9 cellular contexts compared by ENCODE assay signal in genomic region chr7:44131173-44132009, GRCh38. TPM values are rescaled to one million over a fixed set of nuclear protein-coding genes. Genes with fewer than 3 reads are reported as not detected.
A peak's percentile ranks its signal among the peaks of the same experiment; 100 is the strongest.
DNase-seq lines count a peak whose midpoint lies in the region; ATAC-seq lines count a peak whose summit lies in the region.
"Had no signal": no experiment of that assay in that cellular context is flagged by ENCODE, and none has a peak within 500 bp of the region (broad histone marks: within the 10 kb centered on the region; RNA-seq: fewer than 3 reads in every experiment).

No MANE protein-coding gene starts in this region.

- H3K27ac ChIP-seq in mesenchymal stem cell (ENCODE audit: low read length, poor library complexity, severe bottlenecking) (no peak overlapping the region), substantia nigra (ENCODE audit: low read depth, low read length, poor library complexity, severe bottlenecking) (no peak overlapping the region)

- peaks cover 0 to 3% of the 10 kb centered on the region in 2 experiments for H3K27me3 ChIP-seq in mesenchymal stem cell (ENCODE audit: control insufficient read depth in 1 of 2, insufficient read depth in 1 of 2, low read length in 2 of 2)

- peak overlapping the region in 1 of 2 experiments; percentile 75 for H3K18ac ChIP-seq in mesenchymal stem cell (ENCODE audit: low read depth in 1 of 2, low read length in 2 of 2)

- H2AFZ ChIP-seq in mesenchymal stem cell (ENCODE audit: low read depth, low read length), result no peak overlapping the region

- DNase-seq in ELF-1 (ENCODE audit: low read depth, low spot score) (peak; percentile 84), M059J (ENCODE audit: low read depth) (peak; percentile 50), mesenchymal stem cell (peak; percentile 12), retina (no peak), DMS114 treated with DMSO at 0.1 percent for 48 hours (lab: John Stamatoyannopoulos, UW; ENCODE audit: unreplicated experiment) (no peak), substantia nigra (lab: John Stamatoyannopoulos, UW) (no peak)
- DNase-seq in activated naive CD8-positive, alpha-beta T cell treated with anti-CD3 and anti-CD28 coated beads, Interleukin-2, amount 50 U/mL, for 24 hours, result no peak
- DNase-seq: T-cell had no signal

- H3K4ac ChIP-seq in mesenchymal stem cell (ENCODE audit: low read depth in 1 of 2, low read length in 2 of 2), result no peak overlapping the region

- no peaks in the 10 kb centered on the region for H3K36me3 ChIP-seq in mesenchymal stem cell (ENCODE audit: control insufficient read depth in 1 of 2, insufficient read depth in 2 of 2, low read depth in 1 of 2, low read length in 2 of 2)

- H3K27me3 Mint-ChIP-seq in activated naive CD8-positive, alpha-beta T cell treated with anti-CD3 and anti-CD28 coated beads, Interleukin-2, amount 50 U/mL, for 24 hours, result no peaks in the 10 kb centered on the region
- H3K27me3 Mint-ChIP-seq: T-cell had no signal

- H4K91ac ChIP-seq in mesenchymal stem cell (ENCODE audit: low read length), result peak overlapping the region; percentile 84

- peak; percentile 30 for ATAC-seq in activated naive CD8-positive, alpha-beta T cell treated with anti-CD3 and anti-CD28 coated beads, Interleukin-2, amount 50 U/mL, for 24 hours
- no peak for ATAC-seq in HG03342 (IDR thresholded peaks at IDR 0.05; ENCODE audit: unreplicated experiment)
- ATAC-seq: T-cell had no signal

- H2AK5ac ChIP-seq in mesenchymal stem cell (ENCODE audit: low read length, severe bottlenecking), result peak overlapping the region; percentile 83

- H3K9ac ChIP-seq in mesenchymal stem cell (ENCODE audit: low read length), result no peak overlapping the region

- H2BK120ac ChIP-seq in mesenchymal stem cell (ENCODE audit: low read depth, low read length), result no peak overlapping the region

- WGBS in mesenchymal stem cell, result 79% methylated on average over 10 of the region's 12 CpGs

- no peak overlapping the region for H3K4me2 ChIP-seq in mesenchymal stem cell (ENCODE audit: low read length, poor library complexity, severe bottlenecking)

- no peaks in the 10 kb centered on the region for H3K4me1 Mint-ChIP-seq in activated naive CD8-positive, alpha-beta T cell treated with anti-CD3 and anti-CD28 coated beads, Interleukin-2, amount 50 U/mL, for 24 hours

- H3K23ac ChIP-seq in mesenchymal stem cell (ENCODE audit: low read length in 2 of 2), result no peak overlapping the region

- H3K9me3 ChIP-seq in mesenchymal stem cell (ENCODE audit: control insufficient read depth, low read length), result peaks cover 8% of the 10 kb centered on the region

- H3K14ac ChIP-seq in mesenchymal stem cell (ENCODE audit: low read length in 2 of 2), result no peak overlapping the region

- H3K9me3 Mint-ChIP-seq in activated naive CD8-positive, alpha-beta T cell treated with anti-CD3 and anti-CD28 coated beads, Interleukin-2, amount 50 U/mL, for 24 hours, result no peaks in the 10 kb centered on the region
- H3K9me3 Mint-ChIP-seq: T-cell had no signal

- no peaks in the 10 kb centered on the region for H3K79me1 ChIP-seq in mesenchymal stem cell (replicated peaks; ENCODE audit: low read length, poor library complexity, severe bottlenecking)

- no peak overlapping the region for H3K4me3 Mint-ChIP-seq in activated naive CD8-positive, alpha-beta T cell treated with anti-CD3 and anti-CD28 coated beads, Interleukin-2, amount 50 U/mL, for 24 hours
- H3K4me3 Mint-ChIP-seq: T-cell had no signal

- H3K4me3 ChIP-seq in mesenchymal stem cell (ENCODE audit: insufficient read depth in 1 of 2, low read depth in 1 of 2, low read length in 2 of 2), result no peak overlapping the region

- H3K4me1 ChIP-seq in mesenchymal stem cell (ENCODE audit: control insufficient read depth, insufficient read depth, low read depth, low read length), result peaks cover 16% of the 10 kb centered on the region

- no peak overlapping the region for H3K27ac Mint-ChIP-seq in activated naive CD8-positive, alpha-beta T cell treated with anti-CD3 and anti-CD28 coated beads, Interleukin-2, amount 50 U/mL, for 24 hours
- H3K27ac Mint-ChIP-seq: T-cell had no signal

- H2BK15ac ChIP-seq in mesenchymal stem cell (ENCODE audit: low read depth, poor library complexity, severe bottlenecking), result no peak overlapping the region

- H2BK12ac ChIP-seq in mesenchymal stem cell (ENCODE audit: low read length in 2 of 2), result peak overlapping the region; percentile 7 to 25

- no peak overlapping the region for H2BK5ac ChIP-seq in mesenchymal stem cell (ENCODE audit: low read depth, low read length, poor library complexity, severe bottlenecking)

- H3K36me3 Mint-ChIP-seq in activated naive CD8-positive, alpha-beta T cell treated with anti-CD3 and anti-CD28 coated beads, Interleukin-2, amount 50 U/mL, for 24 hours (ENCODE audit: low read depth), result no peaks in the 10 kb centered on the region
- H3K36me3 Mint-ChIP-seq: T-cell had no signal

- no peak overlapping the region for H4K8ac ChIP-seq in mesenchymal stem cell (ENCODE audit: low read length)

RNA-seq across cellular contexts. Expression of gene POLD2, which starts 8.0 kb away (rescaled TPM):
- 85.3 and 127 TPM in 2 replicates for total RNA-seq in M059J (2014; rRNA removed; shearing (Covaris generic))
- 59.3 TPM for polyA plus RNA-seq in mesenchymal stem cell (2013, experiment 1 of 2)
- polyA plus RNA-seq in mesenchymal stem cell (2013, experiment 2 of 2), result 56.2 TPM

RNA-seq across cellular contexts. Expression of gene MYL7, which starts 9.7 kb away (rescaled TPM):
- not detected in 2 replicates for total RNA-seq in M059J (2014; rRNA removed; shearing (Covaris generic))
- polyA plus RNA-seq in mesenchymal stem cell (2013, experiment 1 of 2), result not detected
- polyA plus RNA-seq in mesenchymal stem cell (2013, experiment 2 of 2), result not detected
- total RNA-seq: T-cell had no signal

RNA-seq across cellular contexts. Expression of gene AEBP1, which starts 27.2 kb away (rescaled TPM):
- total RNA-seq in M059J (2014; rRNA removed; shearing (Covaris generic)), result 0.44 TPM in 1 of 2 replicates, not detected in the other
- 95.5 TPM for polyA plus RNA-seq in mesenchymal stem cell (2013, experiment 1 of 2)
- polyA plus RNA-seq in mesenchymal stem cell (2013, experiment 2 of 2), result 88.2 TPM

RNA-seq across cellular contexts. Expression of gene POLM, which starts 49.1 kb away (rescaled TPM):
- 18.0 and 33.6 TPM in 2 replicates for total RNA-seq in M059J (2014; rRNA removed; shearing (Covaris generic))
- 6.5 TPM for polyA plus RNA-seq in mesenchymal stem cell (2013, experiment 1 of 2)
- 5.7 TPM for polyA plus RNA-seq in mesenchymal stem cell (2013, experiment 2 of 2)

RNA-seq across cellular contexts. Expression of gene GCK, which starts 57.8 kb away (rescaled TPM):
- not detected in 2 replicates for total RNA-seq in M059J (2014; rRNA removed; shearing (Covaris generic))
- 0.06 TPM for polyA plus RNA-seq in mesenchymal stem cell (2013, experiment 1 of 2)
- polyA plus RNA-seq in mesenchymal stem cell (2013, experiment 2 of 2), result 0.10 TPM

Comparison
In these comparisons a context has a peak if more than half of its experiments do, and no peak if none do; other contexts are left out.
1. DNase-seq: peak in ELF-1 (single experiment), M059J (single experiment) and mesenchymal stem cell (single experiment); none in activated naive CD8-positive, alpha-beta T cell treated with anti-CD3 and anti-CD28 coated beads, Interleukin-2, amount 50 U/mL, for 24 hours (single experiment), retina (single experiment), DMS114 treated with DMSO at 0.1 percent for 48 hours (single experiment) and substantia nigra (0 of 49).